In genomic region chr4:118761387-118762016, GRCh38 we compare ENCODE assay signal across 23 cellular contexts.
A peak's percentile ranks its signal among the peaks of the same experiment; 100 is the strongest.
DNase-seq lines count a peak whose midpoint lies in the region; ATAC-seq, FAIRE-seq and TF ChIP-seq lines count a peak whose summit lies in the region.
"Had no signal": no experiment of that assay in that cellular context is flagged by ENCODE, and none has a peak within 500 bp of the region (broad histone marks: within the 10 kb centered on the region; RNA-seq: fewer than 3 reads in every experiment).

No MANE protein-coding gene starts in this region.

- H3K27me3 ChIP-seq in GM12878 (replicated peaks in 1 of 2; ENCODE audit: control insufficient read depth in 2 of 2, insufficient read depth in 2 of 2, low read length in 1 of 2) (no peaks in the 10 kb centered on the region), SJCRH30 (no peaks in the 10 kb centered on the region)
- H3K27me3 ChIP-seq: upper lobe of right lung had no signal

- no peak for TF ChIP-seq CTCF in GM12878 (IDR thresholded peaks at IDR 0.05 in 2 of 3, conservative IDR thresholded peaks at IDR 0.05 in 1 of 3; ENCODE audit: control insufficient read depth in 2 of 3, extremely low read depth in 1 of 3, insufficient read depth in 1 of 3, low read depth in 3 of 3, low read length in 3 of 3)

- intact Hi-C loops in GM12878 (cut with micrococcal nuclease; ENCODE audit: unreplicated experiment) = no loop called here

- no peak overlapping the region for H2AFZ ChIP-seq in GM12878 (ENCODE audit: control insufficient read depth, low read depth, low read length)

- H3K36me3 ChIP-seq in GM12878 (ENCODE audit: control insufficient read depth in 2 of 2, insufficient read depth in 2 of 2, low read length in 1 of 2) (peaks cover 1 to 27% of the 10 kb centered on the region in 2 experiments), SJCRH30 (peaks cover 13% of the 10 kb centered on the region; the same call in 1 of the 2 replicates)

- H3K4me3 ChIP-seq in GM12878 = no peak overlapping the region
- no peak overlapping the region for H3K4me3 ChIP-seq in SJCRH30
- H3K4me3 ChIP-seq: skin epidermis, upper lobe of right lung had no signal

- no peaks in the 10 kb centered on the region for H4K20me1 ChIP-seq in GM12878 (ENCODE audit: control insufficient read depth, insufficient read depth)

- no peak for TF ChIP-seq POLR2A in GM12878 (IDR thresholded peaks at IDR 0.05; ENCODE audit: low read depth, low read length)

- H3K4me3 Mint-ChIP-seq in stimulated activated memory B cell treated with anti-CD40 and anti-IgM and Interleukin-4, amounts not matched to agents 10 μg/mL and 1 μg/mL and 100 μg/mL, for 72 hours = no peak overlapping the region
- H3K4me3 Mint-ChIP-seq: activated CD8-positive, alpha-beta T cell treated with anti-CD3 and anti-CD28 coated beads for 36 hours; activated naive CD8-positive, alpha-beta T cell treated with anti-CD3 and anti-CD28 coated beads for 36 hours; CD4-positive, alpha-beta memory T cell had no signal

- peaks cover 13% of the 10 kb centered on the region for H3K4me1 ChIP-seq in GM12878 (ENCODE audit: control insufficient read depth, insufficient read depth, low read length)
- peaks cover 33% of the 10 kb centered on the region for H3K4me1 ChIP-seq in SJCRH30

- no peak overlapping the region for H3K27ac ChIP-seq in GM12878 (ENCODE audit: control insufficient read depth, insufficient read depth)
- H3K27ac ChIP-seq in SJCRH30 = no peak overlapping the region
- H3K27ac ChIP-seq: upper lobe of right lung, WERI-Rb-1 had no signal

- RAD21 ChIA-PET in GM12878 (lab: Charles Lee; ENCODE audit: unreplicated experiment) = no interaction called here

- no TSS peak for BruUV-seq in GM12878 (replicated peaks; lab: Mats Ljungman, UMichigan)

- DNase-seq in EH (ENCODE audit: low read depth) (peak; percentile 38), GM12878 (ENCODE audit: low read depth, low spot score) (no peak), left lobe of liver (ENCODE audit: low spot score) (no peak), amniotic stem cell (lab: John Stamatoyannopoulos, UW) (no peak), SJCRH30 (no peak), NCI-H2029 (lab: John Stamatoyannopoulos, UW) (no peak)
- DNase-seq: activated CD8-positive, alpha-beta T cell treated with anti-CD3 and anti-CD28 coated beads for 36 hours; activated naive CD8-positive, alpha-beta T cell treated with anti-CD3 and anti-CD28 coated beads for 36 hours; activated T-cell treated with anti-CD3 and anti-CD28 coated beads, Interleukin-2, amount 50 U/mL, for 48 hours; CD4-positive, alpha-beta memory T cell; DND-41; HCEC 1CT; hippocampal formation; kidney; NCI-H1417 treated with DMSO at 0.1 percent for 48 hours; NCI-H774; nucleus accumbens; upper lobe of right lung; WERI-Rb-1 had no signal

- H3K9me3 ChIP-seq in GM12878 (replicated peaks; ENCODE audit: control insufficient read depth, insufficient read depth, low read length) (no peaks in the 10 kb centered on the region), SJCRH30 (replicated peaks) (no peaks in the 10 kb centered on the region)
- H3K9me3 ChIP-seq: upper lobe of right lung had no signal

- no peak overlapping the region for H3K9ac ChIP-seq in GM12878 (ENCODE audit: control insufficient read depth, insufficient read depth, low read length)

- POLR2A ChIA-PET in GM12878 (lab: Charles Lee) = no interaction called here

- H3K27ac Mint-ChIP-seq in stimulated activated memory B cell treated with anti-CD40 and anti-IgM and Interleukin-4, amounts not matched to agents 10 μg/mL and 1 μg/mL and 100 μg/mL, for 72 hours = peak overlapping the region; percentile 56
- H3K27ac Mint-ChIP-seq: activated CD8-positive, alpha-beta T cell treated with anti-CD3 and anti-CD28 coated beads for 36 hours; activated naive CD8-positive, alpha-beta T cell treated with anti-CD3 and anti-CD28 coated beads for 36 hours; CD4-positive, alpha-beta memory T cell had no signal

- in situ Hi-C loops in GM12878 (cut with MboI) = loop anchor here (10.0 kb wide), 2 partner anchors 57 to 533 kb away; no protein-coding TSS in a partner anchor

- no peak for TF ChIP-seq RAD21 in GM12878 (IDR thresholded peaks at IDR 0.05; ENCODE audit: insufficient read depth, low read depth, low read length)

- H3K4me1 Mint-ChIP-seq in stimulated activated memory B cell treated with anti-CD40 and anti-IgM and Interleukin-4, amounts not matched to agents 10 μg/mL and 1 μg/mL and 100 μg/mL, for 72 hours = peaks cover 24% of the 10 kb centered on the region
- H3K4me1 Mint-ChIP-seq: activated naive CD8-positive, alpha-beta T cell treated with anti-CD3 and anti-CD28 coated beads for 36 hours had no signal

- WGBS in GM12878 (ENCODE audit: insufficient coverage, insufficient replicate concordance, low lambda C conversion rate, missing lambda C conversion rate) = 91% methylated on average over 2 of the region's 2 CpGs

- 0 out of 2 replicates have a peak overlapping the region, but pooled peaks have one; percentile 8 for H3K4me2 ChIP-seq in GM12878 (ENCODE audit: control insufficient read depth, insufficient read depth)

- H3K9me3 Mint-ChIP-seq in stimulated activated memory B cell treated with anti-CD40 and anti-IgM and Interleukin-4, amounts not matched to agents 10 μg/mL and 1 μg/mL and 100 μg/mL, for 72 hours = no peaks in the 10 kb centered on the region
- H3K9me3 Mint-ChIP-seq: activated CD8-positive, alpha-beta T cell treated with anti-CD3 and anti-CD28 coated beads for 36 hours; activated naive CD8-positive, alpha-beta T cell treated with anti-CD3 and anti-CD28 coated beads for 36 hours; CD4-positive, alpha-beta memory T cell had no signal

- FAIRE-seq in GM12878 (lab: Jason Lieb, UNC) = no peak
- FAIRE-seq: bronchial epithelial cell, kidney had no signal

- no peaks in the 10 kb centered on the region for H3K27me3 Mint-ChIP-seq in stimulated activated memory B cell treated with anti-CD40 and anti-IgM and Interleukin-4, amounts not matched to agents 10 μg/mL and 1 μg/mL and 100 μg/mL, for 72 hours
- H3K27me3 Mint-ChIP-seq: activated CD8-positive, alpha-beta T cell treated with anti-CD3 and anti-CD28 coated beads for 36 hours; activated naive CD8-positive, alpha-beta T cell treated with anti-CD3 and anti-CD28 coated beads for 36 hours; CD4-positive, alpha-beta memory T cell had no signal

- SMC1A ChIA-PET in GM12878 (lab: Charles Lee; ENCODE audit: uncharacterized antibody, unreplicated experiment) = interaction anchor here (0.9 to 1.0 kb wide), 2 partner anchors 15 to 24 kb away, joined by 3 read pairs; no protein-coding TSS in a partner anchor

- peaks cover 37% of the 10 kb centered on the region for H3K36me3 Mint-ChIP-seq in stimulated activated memory B cell treated with anti-CD40 and anti-IgM and Interleukin-4, amounts not matched to agents 10 μg/mL and 1 μg/mL and 100 μg/mL, for 72 hours

- ATAC-seq in GM12878 = no peak
- peak; percentile 64 for ATAC-seq in left lobe of liver
- no peak for ATAC-seq in stimulated activated memory B cell treated with anti-CD40 and anti-IgM and Interleukin-4, amounts not matched to agents 10 μg/mL and 1 μg/mL and 100 μg/mL, for 72 hours
- ATAC-seq in HG03196 (IDR thresholded peaks at IDR 0.05; ENCODE audit: unreplicated experiment) = no peak
- ATAC-seq: activated CD8-positive, alpha-beta T cell treated with anti-CD3 and anti-CD28 coated beads for 36 hours; upper lobe of right lung had no signal

- CTCF ChIA-PET in GM12878 (lab: Yijun Ruan, JAX) = interaction anchor here (1.2 kb wide), 1 partner anchor 10 kb away, joined by 5 read pairs; no protein-coding TSS in a partner anchor

- H3K79me2 ChIP-seq in GM12878 (ENCODE audit: control insufficient read depth, insufficient read depth, low read length) = peaks cover 2% of the 10 kb centered on the region; the same call in 1 of the 2 replicates

- no peak for TF ChIP-seq EP300 in GM12878 (IDR thresholded peaks at IDR 0.05; ENCODE audit: borderline replicate concordance in 1 of 2, control insufficient read depth in 1 of 2, low read depth in 2 of 2, low read length in 2 of 2)

TF ChIP-seq in GM12878, 131 proteins besides CTCF, POLR2A, EP300 and RAD21 (continues in another document):
- TF ChIP-seq MLLT1 (IDR thresholded peaks at IDR 0.05) (no peak), ZBTB40 (IDR thresholded peaks at IDR 0.05; ENCODE audit: borderline replicate concordance) (no peak)
